ENCODE assay signal across 1 cellular context in the genomic region with DNA sequence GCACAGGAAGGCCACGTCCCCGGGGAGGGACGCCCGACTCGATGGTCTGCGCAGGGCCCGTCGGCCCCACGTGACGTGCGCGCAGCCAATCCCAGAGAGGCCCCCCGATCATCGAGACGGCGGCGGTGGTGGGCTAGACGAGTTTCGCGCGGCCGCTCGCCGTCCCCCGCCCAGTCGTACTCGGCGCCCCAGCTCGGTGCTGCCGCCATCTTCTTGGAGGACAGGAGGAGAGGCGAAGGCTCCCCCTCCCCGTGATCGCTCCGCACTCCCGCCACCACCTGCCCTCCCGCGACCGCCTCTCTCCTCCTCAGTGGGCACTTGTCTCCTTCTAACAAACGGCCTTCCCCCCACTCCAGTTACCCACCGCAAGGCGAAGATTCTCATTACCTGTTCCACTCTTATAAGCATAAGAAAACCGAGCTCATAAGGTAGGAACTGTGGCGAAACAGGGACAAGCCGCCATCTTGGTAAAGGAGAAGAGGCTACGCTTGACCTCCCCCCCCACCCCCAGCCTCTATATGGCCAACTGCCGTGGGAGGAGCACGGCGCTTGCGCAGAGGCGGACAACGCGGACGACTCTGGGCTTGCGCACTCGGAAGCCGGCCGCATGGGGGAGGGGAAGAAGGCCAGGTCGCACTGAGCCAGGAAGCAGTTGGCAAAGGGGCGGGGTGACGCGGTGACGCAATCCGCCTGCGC.
A peak's percentile ranks its signal among the peaks of the same experiment; 100 is the strongest.
TF ChIP-seq lines count a peak whose summit lies in the region.

A gene with protein sequence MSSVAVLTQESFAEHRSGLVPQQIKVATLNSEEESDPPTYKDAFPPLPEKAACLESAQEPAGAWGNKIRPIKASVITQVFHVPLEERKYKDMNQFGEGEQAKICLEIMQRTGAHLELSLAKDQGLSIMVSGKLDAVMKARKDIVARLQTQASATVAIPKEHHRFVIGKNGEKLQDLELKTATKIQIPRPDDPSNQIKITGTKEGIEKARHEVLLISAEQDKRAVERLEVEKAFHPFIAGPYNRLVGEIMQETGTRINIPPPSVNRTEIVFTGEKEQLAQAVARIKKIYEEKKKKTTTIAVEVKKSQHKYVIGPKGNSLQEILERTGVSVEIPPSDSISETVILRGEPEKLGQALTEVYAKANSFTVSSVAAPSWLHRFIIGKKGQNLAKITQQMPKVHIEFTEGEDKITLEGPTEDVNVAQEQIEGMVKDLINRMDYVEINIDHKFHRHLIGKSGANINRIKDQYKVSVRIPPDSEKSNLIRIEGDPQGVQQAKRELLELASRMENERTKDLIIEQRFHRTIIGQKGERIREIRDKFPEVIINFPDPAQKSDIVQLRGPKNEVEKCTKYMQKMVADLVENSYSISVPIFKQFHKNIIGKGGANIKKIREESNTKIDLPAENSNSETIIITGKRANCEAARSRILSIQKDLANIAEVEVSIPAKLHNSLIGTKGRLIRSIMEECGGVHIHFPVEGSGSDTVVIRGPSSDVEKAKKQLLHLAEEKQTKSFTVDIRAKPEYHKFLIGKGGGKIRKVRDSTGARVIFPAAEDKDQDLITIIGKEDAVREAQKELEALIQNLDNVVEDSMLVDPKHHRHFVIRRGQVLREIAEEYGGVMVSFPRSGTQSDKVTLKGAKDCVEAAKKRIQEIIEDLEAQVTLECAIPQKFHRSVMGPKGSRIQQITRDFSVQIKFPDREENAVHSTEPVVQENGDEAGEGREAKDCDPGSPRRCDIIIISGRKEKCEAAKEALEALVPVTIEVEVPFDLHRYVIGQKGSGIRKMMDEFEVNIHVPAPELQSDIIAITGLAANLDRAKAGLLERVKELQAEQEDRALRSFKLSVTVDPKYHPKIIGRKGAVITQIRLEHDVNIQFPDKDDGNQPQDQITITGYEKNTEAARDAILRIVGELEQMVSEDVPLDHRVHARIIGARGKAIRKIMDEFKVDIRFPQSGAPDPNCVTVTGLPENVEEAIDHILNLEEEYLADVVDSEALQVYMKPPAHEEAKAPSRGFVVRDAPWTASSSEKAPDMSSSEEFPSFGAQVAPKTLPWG (N-terminal part only) (minus strand): TSS at position 490 of the 696 bp plus-strand sequence. CDS start 48,803 bp downstream, outside the sequence.

TF ChIP-seq in HepG2, 621 proteins besides CTCF, POLR2A, EP300 and RAD21 (continued from another document and continues in another):
- TF ChIP-seq YEATS2 (CRISPR knock-in tag; IDR thresholded peaks at IDR 0.05; ENCODE audit: borderline replicate concordance) (peak; percentile 94), EEA1 (CRISPR knock-in tag; IDR thresholded peaks at IDR 0.05; ENCODE audit: borderline replicate concordance) (0 out of 2 replicates have a peak, but pooled peaks have one; percentile 32), DPF2 (CRISPR knock-in tag; IDR thresholded peaks at IDR 0.05; ENCODE audit: borderline replicate concordance, low read depth) (no peak), ZC3H4 (CRISPR knock-in tag; IDR thresholded peaks at IDR 0.05; ENCODE audit: borderline replicate concordance) (peak; percentile 90), ZNF235 (CRISPR knock-in tag; IDR thresholded peaks at IDR 0.05; ENCODE audit: borderline replicate concordance) (peak; percentile 72; the same call in 1 of the 2 replicates), CAMTA2 (CRISPR knock-in tag; IDR thresholded peaks at IDR 0.05; ENCODE audit: borderline replicate concordance) (no peak; the same call in none of the 2 replicates), RFXAP (CRISPR knock-in tag; IDR thresholded peaks at IDR 0.05; ENCODE audit: borderline replicate concordance) (peak; percentile 78; the same call in 1 of the 2 replicates), REL (CRISPR knock-in tag; conservative IDR thresholded peaks at IDR 0.05) (peak; percentile 8; the same call in 1 of the 2 replicates), ELF3 (CRISPR knock-in tag; IDR thresholded peaks at IDR 0.05) (peak; percentile 75), MEIS1 (CRISPR knock-in tag; IDR thresholded peaks at IDR 0.05; ENCODE audit: borderline replicate concordance) (peak; percentile 94), SAFB2 (CRISPR knock-in tag; IDR thresholded peaks at IDR 0.05; ENCODE audit: borderline replicate concordance, low read depth) (no peak; the same call in 1 of the 2 replicates), NFRKB (IDR thresholded peaks at IDR 0.05) (peak; percentile 96), KLF16 (CRISPR knock-in tag; IDR thresholded peaks at IDR 0.05) (no peak; a peak in 1 of 4 replicates), ZMYM2 (CRISPR knock-in tag; IDR thresholded peaks at IDR 0.05) (no peak), ZNF530 (CRISPR knock-in tag; IDR thresholded peaks at IDR 0.05; ENCODE audit: low read depth) (no peak), SOX6 (IDR thresholded peaks at IDR 0.05) (no peak), SOX6 (CRISPR knock-in tag; IDR thresholded peaks at IDR 0.05) (peak; percentile 75), TCF7 (IDR thresholded peaks at IDR 0.05; ENCODE audit: low read depth) (no peak), ZNF780A (CRISPR knock-in tag; IDR thresholded peaks at IDR 0.05) (peak; percentile 86; the same call in 1 of the 2 replicates), CHD4 (IDR thresholded peaks at IDR 0.05; ENCODE audit: borderline replicate concordance, low read length) (0 out of 2 replicates have a peak, but pooled peaks have one; percentile 18), ELF4 (CRISPR knock-in tag; IDR thresholded peaks at IDR 0.05; ENCODE audit: borderline replicate concordance) (peak; percentile 85; the same call in 1 of the 2 replicates), ARNT (IDR thresholded peaks at IDR 0.05) (no peak), ZNF333 (CRISPR knock-in tag; IDR thresholded peaks at IDR 0.05; ENCODE audit: borderline replicate concordance) (no peak; the same call in 1 of the 2 replicates), NFATC3 (CRISPR knock-in tag; IDR thresholded peaks at IDR 0.05) (no peak; the same call in 1 of the 2 replicates), RARA (CRISPR knock-in tag; IDR thresholded peaks at IDR 0.05) (peak; percentile 37; the same call in 1 of the 2 replicates), FOXM1 (CRISPR knock-in tag; IDR thresholded peaks at IDR 0.05) (no peak), RELA (CRISPR knock-in tag; IDR thresholded peaks at IDR 0.05) (0 out of 2 replicates have a peak, but pooled peaks have one; percentile 71), FOXK1 (CRISPR knock-in tag; IDR thresholded peaks at IDR 0.05; ENCODE audit: borderline replicate concordance, low read depth) (peak; percentile 76), SMC3 (IDR thresholded peaks at IDR 0.05; ENCODE audit: low read length) (no peak; the same call in 1 of the 2 replicates), ZNF124 (CRISPR knock-in tag; IDR thresholded peaks at IDR 0.05) (peak; percentile 68; the same call in 1 of the 2 replicates), SMARCE1 (IDR thresholded peaks at IDR 0.05; ENCODE audit: borderline replicate concordance) (no peak), KMT2B (CRISPR knock-in tag; IDR thresholded peaks at IDR 0.05) (peak; percentile 92; the same call in 1 of the 2 replicates), ZNF768 (CRISPR knock-in tag; IDR thresholded peaks at IDR 0.05) (peak; percentile 49; the same call in 1 of the 2 replicates)
- TF ChIP-seq, protein P1, sequence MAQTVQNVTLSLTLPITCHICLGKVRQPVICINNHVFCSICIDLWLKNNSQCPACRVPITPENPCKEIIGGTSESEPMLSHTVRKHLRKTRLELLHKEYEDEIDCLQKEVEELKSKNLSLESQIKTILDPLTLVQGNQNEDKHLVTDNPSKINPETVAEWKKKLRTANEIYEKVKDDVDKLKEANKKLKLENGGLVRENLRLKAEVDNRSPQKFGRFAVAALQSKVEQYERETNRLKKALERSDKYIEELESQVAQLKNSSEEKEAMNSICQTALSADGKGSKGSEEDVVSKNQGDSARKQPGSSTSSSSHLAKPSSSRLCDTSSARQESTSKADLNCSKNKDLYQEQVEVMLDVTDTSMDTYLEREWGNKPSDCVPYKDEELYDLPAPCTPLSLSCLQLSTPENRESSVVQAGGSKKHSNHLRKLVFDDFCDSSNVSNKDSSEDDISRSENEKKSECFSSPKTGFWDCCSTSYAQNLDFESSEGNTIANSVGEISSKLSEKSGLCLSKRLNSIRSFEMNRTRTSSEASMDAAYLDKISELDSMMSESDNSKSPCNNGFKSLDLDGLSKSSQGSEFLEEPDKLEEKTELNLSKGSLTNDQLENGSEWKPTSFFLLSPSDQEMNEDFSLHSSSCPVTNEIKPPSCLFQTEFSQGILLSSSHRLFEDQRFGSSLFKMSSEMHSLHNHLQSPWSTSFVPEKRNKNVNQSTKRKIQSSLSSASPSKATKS (CRISPR knock-in tag; IDR thresholded peaks at IDR 0.05) = peak; percentile 45; the same call in 1 of the 2 replicates
- TF ChIP-seq, protein P2, sequence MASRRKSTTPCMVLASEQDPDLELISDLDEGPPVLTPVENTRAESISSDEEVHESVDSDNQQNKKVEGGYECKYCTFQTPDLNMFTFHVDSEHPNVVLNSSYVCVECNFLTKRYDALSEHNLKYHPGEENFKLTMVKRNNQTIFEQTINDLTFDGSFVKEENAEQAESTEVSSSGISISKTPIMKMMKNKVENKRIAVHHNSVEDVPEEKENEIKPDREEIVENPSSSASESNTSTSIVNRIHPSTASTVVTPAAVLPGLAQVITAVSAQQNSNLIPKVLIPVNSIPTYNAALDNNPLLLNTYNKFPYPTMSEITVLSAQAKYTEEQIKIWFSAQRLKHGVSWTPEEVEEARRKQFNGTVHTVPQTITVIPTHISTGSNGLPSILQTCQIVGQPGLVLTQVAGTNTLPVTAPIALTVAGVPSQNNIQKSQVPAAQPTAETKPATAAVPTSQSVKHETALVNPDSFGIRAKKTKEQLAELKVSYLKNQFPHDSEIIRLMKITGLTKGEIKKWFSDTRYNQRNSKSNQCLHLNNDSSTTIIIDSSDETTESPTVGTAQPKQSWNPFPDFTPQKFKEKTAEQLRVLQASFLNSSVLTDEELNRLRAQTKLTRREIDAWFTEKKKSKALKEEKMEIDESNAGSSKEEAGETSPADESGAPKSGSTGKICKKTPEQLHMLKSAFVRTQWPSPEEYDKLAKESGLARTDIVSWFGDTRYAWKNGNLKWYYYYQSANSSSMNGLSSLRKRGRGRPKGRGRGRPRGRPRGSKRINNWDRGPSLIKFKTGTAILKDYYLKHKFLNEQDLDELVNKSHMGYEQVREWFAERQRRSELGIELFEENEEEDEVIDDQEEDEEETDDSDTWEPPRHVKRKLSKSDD (CRISPR knock-in tag; IDR thresholded peaks at IDR 0.05; ENCODE audit: low read depth) = peak; percentile 94
- TF ChIP-seq, protein P3, sequence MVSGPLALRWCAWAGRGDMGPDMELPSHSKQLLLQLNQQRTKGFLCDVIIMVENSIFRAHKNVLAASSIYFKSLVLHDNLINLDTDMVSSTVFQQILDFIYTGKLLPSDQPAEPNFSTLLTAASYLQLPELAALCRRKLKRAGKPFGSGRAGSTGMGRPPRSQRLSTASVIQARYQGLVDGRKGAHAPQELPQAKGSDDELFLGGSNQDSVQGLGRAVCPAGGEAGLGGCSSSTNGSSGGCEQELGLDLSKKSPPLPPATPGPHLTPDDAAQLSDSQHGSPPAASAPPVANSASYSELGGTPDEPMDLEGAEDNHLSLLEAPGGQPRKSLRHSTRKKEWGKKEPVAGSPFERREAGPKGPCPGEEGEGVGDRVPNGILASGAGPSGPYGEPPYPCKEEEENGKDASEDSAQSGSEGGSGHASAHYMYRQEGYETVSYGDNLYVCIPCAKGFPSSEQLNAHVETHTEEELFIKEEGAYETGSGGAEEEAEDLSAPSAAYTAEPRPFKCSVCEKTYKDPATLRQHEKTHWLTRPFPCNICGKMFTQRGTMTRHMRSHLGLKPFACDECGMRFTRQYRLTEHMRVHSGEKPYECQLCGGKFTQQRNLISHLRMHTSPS (CRISPR knock-in tag; IDR thresholded peaks at IDR 0.05; ENCODE audit: low read depth) = no peak
- TF ChIP-seq, protein P4, sequence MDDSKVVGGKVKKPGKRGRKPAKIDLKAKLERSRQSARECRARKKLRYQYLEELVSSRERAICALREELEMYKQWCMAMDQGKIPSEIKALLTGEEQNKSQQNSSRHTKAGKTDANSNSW (CRISPR knock-in tag; IDR thresholded peaks at IDR 0.05; ENCODE audit: borderline replicate concordance) = peak; percentile 88; the same call in 1 of the 2 replicates
- TF ChIP-seq, protein P5, sequence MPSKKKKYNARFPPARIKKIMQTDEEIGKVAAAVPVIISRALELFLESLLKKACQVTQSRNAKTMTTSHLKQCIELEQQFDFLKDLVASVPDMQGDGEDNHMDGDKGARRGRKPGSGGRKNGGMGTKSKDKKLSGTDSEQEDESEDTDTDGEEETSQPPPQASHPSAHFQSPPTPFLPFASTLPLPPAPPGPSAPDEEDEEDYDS (CRISPR knock-in tag; IDR thresholded peaks at IDR 0.05) = peak; percentile 88
- TF ChIP-seq, protein P6, sequence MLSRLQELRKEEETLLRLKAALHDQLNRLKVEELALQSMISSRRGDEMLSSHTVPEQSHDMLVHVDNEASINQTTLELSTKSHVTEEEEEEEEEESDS (CRISPR knock-in tag; IDR thresholded peaks at IDR 0.05; ENCODE audit: borderline replicate concordance) = peak; percentile 87; the same call in 1 of the 2 replicates
- TF ChIP-seq, protein P7, sequence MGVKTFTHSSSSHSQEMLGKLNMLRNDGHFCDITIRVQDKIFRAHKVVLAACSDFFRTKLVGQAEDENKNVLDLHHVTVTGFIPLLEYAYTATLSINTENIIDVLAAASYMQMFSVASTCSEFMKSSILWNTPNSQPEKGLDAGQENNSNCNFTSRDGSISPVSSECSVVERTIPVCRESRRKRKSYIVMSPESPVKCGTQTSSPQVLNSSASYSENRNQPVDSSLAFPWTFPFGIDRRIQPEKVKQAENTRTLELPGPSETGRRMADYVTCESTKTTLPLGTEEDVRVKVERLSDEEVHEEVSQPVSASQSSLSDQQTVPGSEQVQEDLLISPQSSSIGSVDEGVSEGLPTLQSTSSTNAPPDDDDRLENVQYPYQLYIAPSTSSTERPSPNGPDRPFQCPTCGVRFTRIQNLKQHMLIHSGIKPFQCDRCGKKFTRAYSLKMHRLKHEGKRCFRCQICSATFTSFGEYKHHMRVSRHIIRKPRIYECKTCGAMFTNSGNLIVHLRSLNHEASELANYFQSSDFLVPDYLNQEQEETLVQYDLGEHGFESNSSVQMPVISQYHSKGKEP (CRISPR knock-in tag; IDR thresholded peaks at IDR 0.05) = no peak
- TF ChIP-seq, protein P8, sequence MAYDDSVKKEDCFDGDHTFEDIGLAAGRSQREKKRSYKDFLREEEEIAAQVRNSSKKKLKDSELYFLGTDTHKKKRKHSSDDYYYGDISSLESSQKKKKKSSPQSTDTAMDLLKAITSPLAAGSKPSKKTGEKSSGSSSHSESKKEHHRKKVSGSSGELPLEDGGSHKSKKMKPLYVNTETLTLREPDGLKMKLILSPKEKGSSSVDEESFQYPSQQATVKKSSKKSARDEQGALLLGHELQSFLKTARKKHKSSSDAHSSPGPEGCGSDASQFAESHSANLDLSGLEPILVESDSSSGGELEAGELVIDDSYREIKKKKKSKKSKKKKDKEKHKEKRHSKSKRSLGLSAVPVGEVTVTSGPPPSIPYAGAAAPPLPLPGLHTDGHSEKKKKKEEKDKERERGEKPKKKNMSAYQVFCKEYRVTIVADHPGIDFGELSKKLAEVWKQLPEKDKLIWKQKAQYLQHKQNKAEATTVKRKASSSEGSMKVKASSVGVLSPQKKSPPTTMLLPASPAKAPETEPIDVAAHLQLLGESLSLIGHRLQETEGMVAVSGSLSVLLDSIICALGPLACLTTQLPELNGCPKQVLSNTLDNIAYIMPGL (CRISPR knock-in tag; IDR thresholded peaks at IDR 0.05; ENCODE audit: borderline replicate concordance in 1 of 2, low read depth in 1 of 2) = peak; percentile 96 to 99; a peak in 3 of 4 replicates
- TF ChIP-seq, protein P9, sequence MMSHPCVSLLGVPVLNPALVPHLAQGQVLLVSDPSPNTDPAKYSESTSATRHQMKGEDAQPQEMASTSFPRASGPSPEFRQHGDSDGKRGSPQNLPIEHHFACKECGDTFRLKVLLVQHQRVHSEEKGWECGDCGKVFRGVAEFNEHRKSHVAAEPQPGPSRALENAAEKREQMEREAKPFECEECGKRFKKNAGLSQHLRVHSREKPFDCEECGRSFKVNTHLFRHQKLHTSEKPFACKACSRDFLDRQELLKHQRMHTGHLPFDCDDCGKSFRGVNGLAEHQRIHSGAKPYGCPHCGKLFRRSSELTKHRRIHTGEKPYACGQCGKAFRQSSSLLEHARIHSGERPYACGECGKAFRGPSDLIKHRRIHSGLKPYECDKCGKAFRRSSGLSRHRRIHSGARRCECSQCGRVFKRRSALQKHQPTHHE (CRISPR knock-in tag; IDR thresholded peaks at IDR 0.05; ENCODE audit: borderline replicate concordance) = peak; percentile 92; the same call in 1 of the 2 replicates
